14 cellular contexts compared by ENCODE assay signal in genomic region chr2:75146221-75146902, GRCh38. TPM values are rescaled to one million over a fixed set of nuclear protein-coding genes. Genes with fewer than 3 reads are reported as not detected.
DNase-seq lines count a peak whose midpoint lies in the region; ATAC-seq and TF ChIP-seq lines count a peak whose summit lies in the region.
"Had no signal": no experiment of that assay in that cellular context is flagged by ENCODE, and none has a peak within 500 bp of the region (broad histone marks: within the 10 kb centered on the region; RNA-seq: fewer than 3 reads in every experiment).

No MANE protein-coding gene starts in this region.

- intact Hi-C loops in body of pancreas (cut with DNase I) = no loop called here

- 89% methylated on average over 5 of the region's 5 CpGs for WGBS in body of pancreas, 2 donors

- DNase-seq in AG09309 (ENCODE audit: low read depth) = peak; percentile 42
- DNase-seq in GM04504 (ENCODE audit: low read depth) = peak; percentile 60
- peak in 1 of 2 experiments; percentile 15 for DNase-seq in SJSA1 (ENCODE audit: low read depth in 1 of 2, low spot score in 2 of 2)
- DNase-seq in fibroblast of pulmonary artery (ENCODE audit: low read depth) = peak; percentile 22
- DNase-seq in NK-92 (lab: John Stamatoyannopoulos, UW; ENCODE audit: unreplicated experiment) = no peak
- no peak for DNase-seq in body of pancreas
- DNase-seq: CD8-positive, alpha-beta T cell; NCI-H1092; NCI-H446 treated with DMSO at 0.1 percent for 48 hours; NCI-H774; SIG-M5 had no signal

- H3K4me1 ChIP-seq in SJSA1 (replicated peaks) (peaks cover 16% of the 10 kb centered on the region), body of pancreas (no peaks in the 10 kb centered on the region)

- H3K9me3 ChIP-seq in SJSA1 (replicated peaks) (no peaks in the 10 kb centered on the region), body of pancreas (no peaks in the 10 kb centered on the region)

- H3K27me3 ChIP-seq in SJSA1 (replicated peaks) (no peaks in the 10 kb centered on the region), body of pancreas (no peaks in the 10 kb centered on the region)

- H3K27ac ChIP-seq in SJSA1 (peak overlapping the region; percentile 25), body of pancreas (no peak overlapping the region)

- TF ChIP-seq CTCF in AG09309 (IDR thresholded peaks at IDR 0.05; ENCODE audit: control insufficient read depth, insufficient read depth, low read depth, low read length, missing control alignments) (no peak), fibroblast of pulmonary artery (IDR thresholded peaks at IDR 0.05; ENCODE audit: low read length, missing control alignments) (no peak), body of pancreas (IDR thresholded peaks at IDR 0.05) (no peak)

- ATAC-seq in HG03025 (IDR thresholded peaks at IDR 0.05; ENCODE audit: low FRiP score, unreplicated experiment) (no peak), body of pancreas (no peak)
- ATAC-seq: CD8-positive, alpha-beta T cell; GM12878; HCT116 had no signal

- H3K4me3 ChIP-seq in AG09309 (ENCODE audit: control insufficient read depth, low read depth, low read length) (no peak overlapping the region), SJSA1 (no peak overlapping the region), fibroblast of pulmonary artery (replicated peaks; ENCODE audit: low read depth, low read length) (no peak overlapping the region), body of pancreas (no peak overlapping the region)
- H3K4me3 ChIP-seq: GM12878 had no signal

- no peak for TF ChIP-seq POLR2A in body of pancreas (IDR thresholded peaks at IDR 0.05)

- no peaks in the 10 kb centered on the region for H3K36me3 ChIP-seq in SJSA1
- H3K36me3 ChIP-seq in body of pancreas (replicated peaks in 1 of 2; ENCODE audit: insufficient read depth in 1 of 2, low read depth in 2 of 2) = no peaks in the 10 kb centered on the region

RNA-seq across cellular contexts. Expression of gene TACR1, which starts 53.0 kb away (rescaled TPM):
- total RNA-seq in SJSA1 (2014; rRNA removed; shearing (Covaris generic)) = 0.13 TPM in 1 of 2 replicates, not detected in the other
- under 1 TPM in 1 of 2 donors, not detected in 1; 0.52 TPM for total RNA-seq in body of pancreas

Comparison
In these comparisons a context has a peak if more than half of its experiments do, and no peak if none do; other contexts are left out.
1. DNase-seq: peak in AG09309 (single experiment), GM04504 (single experiment) and fibroblast of pulmonary artery (single experiment); none in NK-92 (single experiment) and body of pancreas (0 of 4).